ENCODE assay signal across 29 cellular contexts in the genomic region with DNA sequence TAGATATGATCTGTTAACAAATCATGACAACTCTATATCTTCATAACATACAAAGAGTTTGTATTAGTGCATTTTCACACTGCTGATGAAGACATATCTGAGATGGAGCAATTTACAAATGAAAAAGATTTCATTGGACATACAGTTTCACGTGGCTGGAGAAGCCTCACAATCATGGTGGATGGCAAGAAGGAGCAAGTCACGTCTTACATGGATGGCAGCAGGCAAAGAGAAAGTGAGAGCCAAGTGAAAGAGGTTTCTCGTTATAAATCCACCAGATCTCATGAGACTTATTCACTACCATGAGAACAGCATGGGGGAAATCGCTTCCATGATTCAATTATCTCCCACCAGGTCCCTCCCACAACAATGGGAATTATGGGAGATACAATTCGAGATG.
"Had no signal": no experiment of that assay in that cellular context is flagged by ENCODE, and none has a peak within 500 bp of the region (broad histone marks: within the 10 kb centered on the region; RNA-seq: fewer than 3 reads in every experiment).

No MANE protein-coding gene starts in this region.

- H3K27ac Mint-ChIP-seq: activated CD4-positive, alpha-beta T cell treated with anti-CD3 and anti-CD28 coated beads, Interleukin-2, amount 10 ng/mL, durations not matched to agents 24 days and 14 days; activated CD8-positive, alpha-beta T cell treated with anti-CD3 and anti-CD28 coated beads for 36 hours; activated naive CD8-positive, alpha-beta T cell treated with anti-CD3 and anti-CD28 coated beads for 36 hours; activated T-cell treated with anti-CD3 and anti-CD28 coated beads, Interleukin-2, amount 50 U/mL, for 72 hours; activated T-helper 17 cell treated with anti-CD3 and anti-CD28 coated beads, Interleukin-2, amount 50 U/mL, for 72 hours had no signal

- H3K36me3 Mint-ChIP-seq: activated naive CD8-positive, alpha-beta T cell treated with anti-CD3 and anti-CD28 coated beads for 36 hours had no signal

- H3K9me3 Mint-ChIP-seq: activated T-helper 17 cell treated with anti-CD3 and anti-CD28 coated beads, Interleukin-2, amount 50 U/mL, for 72 hours had no signal

- H3K27me3 ChIP-seq: brain microvascular endothelial cell had no signal

- H3K36me3 ChIP-seq: brain microvascular endothelial cell had no signal

- H2AFZ ChIP-seq: PC-9 had no signal

- H3K27ac ChIP-seq: brain microvascular endothelial cell, PC-9 had no signal

- H3K4me1 Mint-ChIP-seq: activated naive CD8-positive, alpha-beta T cell treated with anti-CD3 and anti-CD28 coated beads for 36 hours; activated T-helper 17 cell treated with anti-CD3 and anti-CD28 coated beads, Interleukin-2, amount 50 U/mL, for 72 hours had no signal

- ATAC-seq: activated CD8-positive, alpha-beta T cell treated with anti-CD3 and anti-CD28 coated beads for 36 hours; activated T-cell treated with anti-CD3 and anti-CD28 coated beads, Interleukin-2, amount 50 U/mL, for 72 hours; activated T-helper 17 cell treated with anti-CD3 and anti-CD28 coated beads, Interleukin-2, amount 50 U/mL, for 72 hours had no signal

- H3K4me2 ChIP-seq: PC-9 had no signal

- H3K4me3 Mint-ChIP-seq: activated CD4-positive, alpha-beta T cell treated with anti-CD3 and anti-CD28 coated beads, Interleukin-2, amount 10 ng/mL, durations not matched to agents 24 days and 14 days; activated CD8-positive, alpha-beta T cell treated with anti-CD3 and anti-CD28 coated beads for 36 hours; activated naive CD8-positive, alpha-beta T cell treated with anti-CD3 and anti-CD28 coated beads for 36 hours; activated T-cell treated with anti-CD3 and anti-CD28 coated beads, Interleukin-2, amount 50 U/mL, for 72 hours; activated T-helper 17 cell treated with anti-CD3 and anti-CD28 coated beads, Interleukin-2, amount 50 U/mL, for 72 hours had no signal

- DNase-seq: activated CD4-positive, alpha-beta T cell treated with anti-CD3 and anti-CD28 coated beads, Interleukin-2, amount 10 ng/mL, durations not matched to agents 24 days and 14 days; activated CD4-positive, alpha-beta T cell treated with anti-CD3 and anti-CD28 coated beads, Interleukin-2, amount 50 U/mL, for 4 hours; activated CD8-positive, alpha-beta T cell treated with anti-CD3 and anti-CD28 coated beads for 36 hours; activated effector memory CD4-positive, alpha-beta T cell treated with anti-CD3 and anti-CD28 coated beads, Interleukin-2, amount 50 U/mL, for 16 hours; activated naive CD4-positive, alpha-beta T cell; activated naive CD4-positive, alpha-beta T cell treated with anti-CD3 and anti-CD28 coated beads, Interleukin-2, amount 50 U/mL, for 16 hours; activated naive CD8-positive, alpha-beta T cell treated with anti-CD3 and anti-CD28 coated beads for 36 hours; activated T-cell treated with anti-CD3 and anti-CD28 coated beads, Interleukin-2, amount 50 U/mL, for 1 hour; activated T-cell treated with anti-CD3 and anti-CD28 coated beads, Interleukin-2, amount 50 U/mL, for 72 hours; amniotic stem cell; aorta; brain microvascular endothelial cell; central memory CD4-positive, alpha-beta T cell; NCI-H1048; NCI-H1105 treated with DMSO at 0.1 percent for 48 hours; NCI-H1436; NCI-H1694; NCI-H1930; NCI-H2171; NCI-H510A; NCI-H526; NCI-H748 treated with DMSO at 0.1 percent for 48 hours; NK-92 treated with Interleukin-12 subunit alpha and Interleukin-12 subunit beta, amount 100 ng/mL, for 24 hours; PC-9; Right ventricle myocardium superior; SW 1271; T-helper 1 cell; T-helper 9 cell had no signal

- H3K4me3 ChIP-seq: PC-9 had no signal

- H3K27me3 Mint-ChIP-seq: activated CD4-positive, alpha-beta T cell treated with anti-CD3 and anti-CD28 coated beads, Interleukin-2, amount 10 ng/mL, durations not matched to agents 24 days and 14 days; activated CD8-positive, alpha-beta T cell treated with anti-CD3 and anti-CD28 coated beads for 36 hours; activated naive CD8-positive, alpha-beta T cell treated with anti-CD3 and anti-CD28 coated beads for 36 hours; activated T-helper 17 cell treated with anti-CD3 and anti-CD28 coated beads, Interleukin-2, amount 50 U/mL, for 72 hours had no signal
